In genomic region chr4:150537911-150538310, GRCh38 we compare ENCODE assay signal across 4 cellular contexts. TPM values are rescaled to one million over a fixed set of nuclear protein-coding genes. Genes with fewer than 3 reads are reported as not detected.
"Had no signal": no experiment of that assay in that cellular context is flagged by ENCODE, and none has a peak within 500 bp of the region (broad histone marks: within the 10 kb centered on the region; RNA-seq: fewer than 3 reads in every experiment).

No MANE protein-coding gene starts in this region.

RNA-seq across cellular contexts. Expression of gene MAB21L2, which starts 44.0 kb away (rescaled TPM):
- total RNA-seq: GM23338, H1, H9, HT-29 had no signal
